8 cellular contexts compared by ENCODE assay signal in genomic region chr1:218361298-218362065, GRCh38. TPM values are rescaled to one million over a fixed set of nuclear protein-coding genes. Genes with fewer than 3 reads are reported as not detected.
A peak's percentile ranks its signal among the peaks of the same experiment; 100 is the strongest.
DNase-seq lines count a peak whose midpoint lies in the region; ATAC-seq, FAIRE-seq and TF ChIP-seq lines count a peak whose summit lies in the region.

No MANE protein-coding gene starts in this region.

- H3K9me3 ChIP-seq in WERI-Rb-1 (ENCODE audit: severe bottlenecking) (no peaks in the 10 kb centered on the region), right lobe of liver (no peaks in the 10 kb centered on the region), esophagus squamous epithelium (no peaks in the 10 kb centered on the region)
- no peaks in the 10 kb centered on the region for H3K9me3 ChIP-seq in naive thymus-derived CD4-positive, alpha-beta T cell (ENCODE audit: control insufficient read depth in 2 of 3, low read length in 3 of 3)

- ATAC-seq in right lobe of liver, result peak in 3 of 4 donors; percentile 51 to 78 (median 52)
- no peak for ATAC-seq in naive thymus-derived CD4-positive, alpha-beta T cell

- DNase-seq in D721Med (ENCODE audit: insufficient read length, low spot score), result no peak
- DNase-seq in Kasumi-1 (lab: John Stamatoyannopoulos, UW), result peak; percentile 46 to 54
- DNase-seq in WERI-Rb-1, result peak; percentile 78
- DNase-seq in right lobe of liver, result no peak
- no peak for DNase-seq in dedifferentiated amniotic fluid mesenchymal stem cell (ENCODE audit: extremely low spot score)
- no peak for DNase-seq in naive thymus-derived CD4-positive, alpha-beta T cell
- no peak for DNase-seq in esophagus squamous epithelium (lab: John Stamatoyannopoulos, UW)
- DNase-seq in activated T-cell treated with anti-CD3 and anti-CD28 coated beads, Interleukin-2, amount 50 U/mL, for 24 hours, result no peak

- H3K4me3 Mint-ChIP-seq in naive thymus-derived CD4-positive, alpha-beta T cell, result no peak overlapping the region
- H3K4me3 Mint-ChIP-seq in activated T-cell treated with anti-CD3 and anti-CD28 coated beads, Interleukin-2, amount 50 U/mL, for 24 hours, result no peak overlapping the region

- H3K27ac ChIP-seq in WERI-Rb-1 (peak overlapping the region; percentile 20), right lobe of liver (no peak overlapping the region), esophagus squamous epithelium (no peak overlapping the region)
- H3K27ac ChIP-seq in naive thymus-derived CD4-positive, alpha-beta T cell (ENCODE audit: low read depth, low read length), result no peak overlapping the region

- 63% methylated on average over 7 of the region's 7 CpGs for WGBS in right lobe of liver (ENCODE audit: insufficient coverage, low coverage, low lambda C conversion rate, missing lambda C conversion rate)
- WGBS in esophagus squamous epithelium, 2 donors, result 66 to 71% methylated on average over 7 of the region's 7 CpGs

- H3K36me3 ChIP-seq in WERI-Rb-1 (no peaks in the 10 kb centered on the region), right lobe of liver (no peaks in the 10 kb centered on the region), esophagus squamous epithelium (no peaks in the 10 kb centered on the region)
- H3K36me3 ChIP-seq in naive thymus-derived CD4-positive, alpha-beta T cell (ENCODE audit: control insufficient read depth in 2 of 3, insufficient read depth in 3 of 3, low read length in 3 of 3), result no peaks in the 10 kb centered on the region

- peaks cover 0 to 4% (median 0%) of the 10 kb centered on the region in 5 donors for H3K27me3 Mint-ChIP-seq in naive thymus-derived CD4-positive, alpha-beta T cell
- peaks cover 30% of the 10 kb centered on the region for H3K27me3 Mint-ChIP-seq in activated T-cell treated with anti-CD3 and anti-CD28 coated beads, Interleukin-2, amount 50 U/mL, for 24 hours

- CTCF ChIA-PET in naive thymus-derived CD4-positive, alpha-beta T cell (lab: Charles Lee), result no interaction called here

- peak; percentile 85 for FAIRE-seq in D721Med (lab: Jason Lieb, UNC)

- no peaks in the 10 kb centered on the region for H3K9me3 Mint-ChIP-seq in naive thymus-derived CD4-positive, alpha-beta T cell
- no peaks in the 10 kb centered on the region for H3K9me3 Mint-ChIP-seq in activated T-cell treated with anti-CD3 and anti-CD28 coated beads, Interleukin-2, amount 50 U/mL, for 24 hours

- intact Hi-C loops in right lobe of liver (cut with DNase I), result no loop called here
- intact Hi-C loops in naive thymus-derived CD4-positive, alpha-beta T cell (cut with micrococcal nuclease), result no loop called here
- intact Hi-C loops in esophagus squamous epithelium (cut with DNase I), result loop anchor here (10.0 kb wide), 1 partner anchor 153 kb away; no protein-coding TSS in a partner anchor

- TF ChIP-seq CTCF in D721Med (IDR thresholded peaks at IDR 0.05; ENCODE audit: insufficient read depth, missing control alignments), result peak; percentile 95
- TF ChIP-seq CTCF in WERI-Rb-1 (IDR thresholded peaks at IDR 0.05; ENCODE audit: low read depth, low read length), result peak; percentile 77
- peak; percentile 25 to 41 (median 37) for TF ChIP-seq CTCF in right lobe of liver (IDR thresholded peaks at IDR 0.05)
- peak in 3 of 6 experiments; percentile 10 to 27 (median 20) for TF ChIP-seq CTCF in esophagus squamous epithelium (IDR thresholded peaks at IDR 0.05)

- TF ChIP-seq POLR2A in right lobe of liver (IDR thresholded peaks at IDR 0.05) (no peak), esophagus squamous epithelium (IDR thresholded peaks at IDR 0.05) (no peak)

- H3K27me3 ChIP-seq in WERI-Rb-1 (ENCODE audit: insufficient read depth, low read depth, severe bottlenecking), result no peaks in the 10 kb centered on the region
- H3K27me3 ChIP-seq in right lobe of liver, result no peaks in the 10 kb centered on the region
- no peaks in the 10 kb centered on the region for H3K27me3 ChIP-seq in naive thymus-derived CD4-positive, alpha-beta T cell (ENCODE audit: control insufficient read depth in 2 of 2, insufficient read depth in 2 of 2, low read length in 2 of 2)
- no peaks in the 10 kb centered on the region for H3K27me3 ChIP-seq in esophagus squamous epithelium

- H3K36me3 Mint-ChIP-seq in naive thymus-derived CD4-positive, alpha-beta T cell, result no peaks in the 10 kb centered on the region
- H3K36me3 Mint-ChIP-seq in activated T-cell treated with anti-CD3 and anti-CD28 coated beads, Interleukin-2, amount 50 U/mL, for 24 hours (ENCODE audit: low read depth), result no peaks in the 10 kb centered on the region

- POLR2A ChIA-PET in naive thymus-derived CD4-positive, alpha-beta T cell (lab: Charles Lee), result no interaction called here

- H3K4me1 ChIP-seq in right lobe of liver, result no peaks in the 10 kb centered on the region
- no peaks in the 10 kb centered on the region for H3K4me1 ChIP-seq in naive thymus-derived CD4-positive, alpha-beta T cell (ENCODE audit: control insufficient read depth in 2 of 2, insufficient read depth in 2 of 2, low read length in 2 of 2)
- H3K4me1 ChIP-seq in esophagus squamous epithelium, result peaks cover 0 to 21% (median 4%) of the 10 kb centered on the region in 3 donors

- H3K27ac Mint-ChIP-seq in naive thymus-derived CD4-positive, alpha-beta T cell, result no peak overlapping the region
- H3K27ac Mint-ChIP-seq in activated T-cell treated with anti-CD3 and anti-CD28 coated beads, Interleukin-2, amount 50 U/mL, for 24 hours, result no peak overlapping the region

- H3K4me3 ChIP-seq in WERI-Rb-1 (ENCODE audit: low read depth, low read length), result no peak overlapping the region; the same call in none of the 2 replicates
- no peak overlapping the region for H3K4me3 ChIP-seq in right lobe of liver
- H3K4me3 ChIP-seq in naive thymus-derived CD4-positive, alpha-beta T cell (ENCODE audit: low read length), result no peak overlapping the region
- no peak overlapping the region for H3K4me3 ChIP-seq in esophagus squamous epithelium

- H3K4me1 Mint-ChIP-seq in naive thymus-derived CD4-positive, alpha-beta T cell, result no peaks in the 10 kb centered on the region
- no peaks in the 10 kb centered on the region for H3K4me1 Mint-ChIP-seq in activated T-cell treated with anti-CD3 and anti-CD28 coated beads, Interleukin-2, amount 50 U/mL, for 24 hours (ENCODE audit: low read depth)

RNA-seq across cellular contexts. Expression of gene TGFB2, which starts 16.3 kb away (rescaled TPM):
- total RNA-seq in right lobe of liver, result 1 to 10 TPM in 1 of 6 experiments, under 1 TPM in 5; 0.18 to 2.8 (median 0.34) TPM
- total RNA-seq in naive thymus-derived CD4-positive, alpha-beta T cell, result not detected
- polyA plus RNA-seq in naive thymus-derived CD4-positive, alpha-beta T cell, result not detected
- total RNA-seq in esophagus squamous epithelium, result 1 to 10 TPM in 1 of 4 donors, under 1 TPM in 3; 0.40 to 1.9 (median 0.57) TPM

Comparison
In these comparisons a context has a peak if more than half of its experiments do, and no peak if none do; other contexts are left out.
1. DNase-seq: peak in Kasumi-1 (2 of 2) and WERI-Rb-1 (single experiment); none in D721Med (single experiment), right lobe of liver (0 of 3), dedifferentiated amniotic fluid mesenchymal stem cell (single experiment), naive thymus-derived CD4-positive, alpha-beta T cell (0 of 9), esophagus squamous epithelium (single experiment) and activated T-cell treated with anti-CD3 and anti-CD28 coated beads, Interleukin-2, amount 50 U/mL, for 24 hours (single experiment).